In the genomic region with DNA sequence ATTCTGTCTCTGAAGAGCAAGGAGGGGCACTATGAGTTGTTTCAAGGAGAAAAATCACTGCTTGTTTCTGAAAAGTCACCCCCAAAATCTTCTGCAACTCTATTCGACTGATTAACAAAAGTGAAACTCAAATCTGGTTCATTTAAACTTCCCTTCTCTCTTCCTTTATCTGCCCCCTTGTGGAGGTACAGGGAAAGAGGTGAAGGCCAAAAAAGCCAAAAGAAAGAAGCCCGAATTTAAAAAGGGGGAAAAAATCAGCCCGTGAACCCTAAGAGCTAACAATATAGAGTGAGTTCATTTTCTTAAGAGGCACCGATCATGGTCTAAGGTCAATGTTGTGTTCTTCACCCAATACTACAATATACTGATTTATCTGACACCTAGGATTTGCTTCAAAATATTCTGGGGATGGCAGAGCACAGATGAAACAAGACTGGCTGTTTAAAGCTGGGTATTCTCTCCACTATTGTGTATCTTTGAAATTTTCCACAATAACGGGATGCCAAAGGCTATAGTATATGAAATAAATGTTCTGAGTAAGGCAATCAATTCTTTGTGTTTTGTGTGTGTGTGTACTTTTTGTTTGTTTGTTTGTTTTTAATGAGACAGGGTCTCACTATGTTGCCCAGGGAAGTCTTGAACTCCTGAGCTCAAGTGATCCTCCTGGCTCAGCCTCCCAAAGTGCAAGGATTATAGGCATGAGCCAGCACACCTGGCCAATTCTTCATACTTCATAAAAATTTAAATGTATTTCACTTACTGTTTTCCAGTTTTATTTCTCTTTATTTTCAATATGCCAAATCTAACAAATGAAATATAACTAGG, we compare ENCODE assay signal across 8 cellular contexts. TPM values are rescaled to one million over a fixed set of nuclear protein-coding genes. Genes with fewer than 3 reads are reported as not detected.
DNase-seq lines count a peak whose midpoint lies in the region; ATAC-seq and TF ChIP-seq lines count a peak whose summit lies in the region.

No MANE protein-coding gene starts in this region.

- no peak overlapping the region for H3K27ac Mint-ChIP-seq in GM23338
- peak overlapping the region; percentile 63 for H3K27ac Mint-ChIP-seq in activated T-cell treated with anti-CD3 and anti-CD28 coated beads, Interleukin-2, amount 50 U/mL, for 24 hours

- H3K4me1 ChIP-seq in GM23338 (ENCODE audit: insufficient read depth): peaks cover 18% of the 10 kb centered on the region
- H3K4me1 ChIP-seq in osteoblast (ENCODE audit: insufficient read depth, low read length): peaks cover 37% of the 10 kb centered on the region

- H3K4me3 ChIP-seq in GM23338 (no peak overlapping the region), osteoblast (ENCODE audit: insufficient read depth, low read length) (peak overlapping the region; percentile 55)

- H3K9me3 Mint-ChIP-seq in GM23338: no peaks in the 10 kb centered on the region
- H3K9me3 Mint-ChIP-seq in activated T-cell treated with anti-CD3 and anti-CD28 coated beads, Interleukin-2, amount 50 U/mL, for 24 hours: no peaks in the 10 kb centered on the region

- H3K79me2 ChIP-seq in GM23338 (replicated peaks; ENCODE audit: insufficient read depth) (peaks cover 26% of the 10 kb centered on the region), osteoblast (ENCODE audit: insufficient read depth, low read length) (peaks cover 4% of the 10 kb centered on the region)

- peaks cover 24% of the 10 kb centered on the region for H3K4me1 Mint-ChIP-seq in GM23338
- peaks cover 7% of the 10 kb centered on the region for H3K4me1 Mint-ChIP-seq in activated T-cell treated with anti-CD3 and anti-CD28 coated beads, Interleukin-2, amount 50 U/mL, for 24 hours (ENCODE audit: low read depth)

- H3K27me3 ChIP-seq in GM23338 (ENCODE audit: insufficient read depth) (no peaks in the 10 kb centered on the region), osteoblast (ENCODE audit: insufficient read depth, low read length) (no peaks in the 10 kb centered on the region)

- H3K4me2 ChIP-seq in GM23338 (no peak overlapping the region), osteoblast (ENCODE audit: insufficient read depth, low read length) (peak overlapping the region; percentile 85)

- peak; percentile 59 to 82 for TF ChIP-seq CTCF in GM23338 (conservative IDR thresholded peaks at IDR 0.05; ENCODE audit: low read depth in 2 of 2)
- TF ChIP-seq CTCF in osteoblast (IDR thresholded peaks at IDR 0.05; ENCODE audit: extremely low read depth, low read depth, low read length): peak; percentile 85

- ATAC-seq in GM23338: peak; percentile 48

- no peaks in the 10 kb centered on the region for H3K36me3 Mint-ChIP-seq in GM23338 (ENCODE audit: low read depth)
- peaks cover 48% of the 10 kb centered on the region for H3K36me3 Mint-ChIP-seq in activated T-cell treated with anti-CD3 and anti-CD28 coated beads, Interleukin-2, amount 50 U/mL, for 24 hours (ENCODE audit: low read depth)

- H3K27ac ChIP-seq in GM23338 (ENCODE audit: low read depth): no peak overlapping the region
- peak overlapping the region; percentile 40 for H3K27ac ChIP-seq in osteoblast (ENCODE audit: low read depth, low read length)

- H3K36me3 ChIP-seq in GM23338 (ENCODE audit: insufficient read depth) (0 out of 2 replicates have a peak, but pooled peaks cover 4% of the 10 kb centered on the region), osteoblast (ENCODE audit: insufficient read depth, low read length) (no peaks in the 10 kb centered on the region)

- H3K9me3 ChIP-seq in osteoblast (ENCODE audit: low read depth, low read length): no peaks in the 10 kb centered on the region

- no peak overlapping the region for H3K4me3 Mint-ChIP-seq in GM23338
- H3K4me3 Mint-ChIP-seq in activated T-cell treated with anti-CD3 and anti-CD28 coated beads, Interleukin-2, amount 50 U/mL, for 24 hours: no peak overlapping the region

- no peaks in the 10 kb centered on the region for H3K9me2 ChIP-seq in GM23338 (ENCODE audit: insufficient read depth)

- DNase-seq in NCI-H146 (lab: John Stamatoyannopoulos, UW) (peak; percentile 34), NCI-H146 treated with DMSO at 0.1 percent for 48 hours (lab: John Stamatoyannopoulos, UW; ENCODE audit: unreplicated experiment) (no peak), GM23338 (ENCODE audit: low spot score) (peak; percentile 87), NCI-H226 (peak; percentile 15), fibroblast of the conjunctiva (ENCODE audit: low read depth) (peak; percentile 48), osteoblast (ENCODE audit: insufficient read length, low spot score, missing footprints) (no peak), NCI-H187 treated with DMSO at 0.1 percent for 48 hours (lab: John Stamatoyannopoulos, UW) (no peak)
- DNase-seq in activated T-cell treated with anti-CD3 and anti-CD28 coated beads, Interleukin-2, amount 50 U/mL, for 24 hours: no peak

- H4K20me1 ChIP-seq in GM23338 (replicated peaks; ENCODE audit: insufficient read depth) (peaks cover 13% of the 10 kb centered on the region; the same call in 1 of the 2 replicates), osteoblast (ENCODE audit: insufficient read depth, low read length) (no peaks in the 10 kb centered on the region)

- H3K27me3 Mint-ChIP-seq in GM23338 (ENCODE audit: insufficient read depth, low read depth, poor library complexity): no peaks in the 10 kb centered on the region
- H3K27me3 Mint-ChIP-seq in activated T-cell treated with anti-CD3 and anti-CD28 coated beads, Interleukin-2, amount 50 U/mL, for 24 hours: no peaks in the 10 kb centered on the region

- no peaks in the 10 kb centered on the region for H3F3A ChIP-seq in GM23338 (replicated peaks; ENCODE audit: low read depth)

- no peak overlapping the region for H2AFZ ChIP-seq in GM23338
- peak overlapping the region; percentile 70 for H2AFZ ChIP-seq in osteoblast (ENCODE audit: low read length)

TF ChIP-seq in GM23338, 12 proteins besides CTCF, POLR2A, EP300 and RAD21 (continues in another document):
- TF ChIP-seq, protein P1, sequence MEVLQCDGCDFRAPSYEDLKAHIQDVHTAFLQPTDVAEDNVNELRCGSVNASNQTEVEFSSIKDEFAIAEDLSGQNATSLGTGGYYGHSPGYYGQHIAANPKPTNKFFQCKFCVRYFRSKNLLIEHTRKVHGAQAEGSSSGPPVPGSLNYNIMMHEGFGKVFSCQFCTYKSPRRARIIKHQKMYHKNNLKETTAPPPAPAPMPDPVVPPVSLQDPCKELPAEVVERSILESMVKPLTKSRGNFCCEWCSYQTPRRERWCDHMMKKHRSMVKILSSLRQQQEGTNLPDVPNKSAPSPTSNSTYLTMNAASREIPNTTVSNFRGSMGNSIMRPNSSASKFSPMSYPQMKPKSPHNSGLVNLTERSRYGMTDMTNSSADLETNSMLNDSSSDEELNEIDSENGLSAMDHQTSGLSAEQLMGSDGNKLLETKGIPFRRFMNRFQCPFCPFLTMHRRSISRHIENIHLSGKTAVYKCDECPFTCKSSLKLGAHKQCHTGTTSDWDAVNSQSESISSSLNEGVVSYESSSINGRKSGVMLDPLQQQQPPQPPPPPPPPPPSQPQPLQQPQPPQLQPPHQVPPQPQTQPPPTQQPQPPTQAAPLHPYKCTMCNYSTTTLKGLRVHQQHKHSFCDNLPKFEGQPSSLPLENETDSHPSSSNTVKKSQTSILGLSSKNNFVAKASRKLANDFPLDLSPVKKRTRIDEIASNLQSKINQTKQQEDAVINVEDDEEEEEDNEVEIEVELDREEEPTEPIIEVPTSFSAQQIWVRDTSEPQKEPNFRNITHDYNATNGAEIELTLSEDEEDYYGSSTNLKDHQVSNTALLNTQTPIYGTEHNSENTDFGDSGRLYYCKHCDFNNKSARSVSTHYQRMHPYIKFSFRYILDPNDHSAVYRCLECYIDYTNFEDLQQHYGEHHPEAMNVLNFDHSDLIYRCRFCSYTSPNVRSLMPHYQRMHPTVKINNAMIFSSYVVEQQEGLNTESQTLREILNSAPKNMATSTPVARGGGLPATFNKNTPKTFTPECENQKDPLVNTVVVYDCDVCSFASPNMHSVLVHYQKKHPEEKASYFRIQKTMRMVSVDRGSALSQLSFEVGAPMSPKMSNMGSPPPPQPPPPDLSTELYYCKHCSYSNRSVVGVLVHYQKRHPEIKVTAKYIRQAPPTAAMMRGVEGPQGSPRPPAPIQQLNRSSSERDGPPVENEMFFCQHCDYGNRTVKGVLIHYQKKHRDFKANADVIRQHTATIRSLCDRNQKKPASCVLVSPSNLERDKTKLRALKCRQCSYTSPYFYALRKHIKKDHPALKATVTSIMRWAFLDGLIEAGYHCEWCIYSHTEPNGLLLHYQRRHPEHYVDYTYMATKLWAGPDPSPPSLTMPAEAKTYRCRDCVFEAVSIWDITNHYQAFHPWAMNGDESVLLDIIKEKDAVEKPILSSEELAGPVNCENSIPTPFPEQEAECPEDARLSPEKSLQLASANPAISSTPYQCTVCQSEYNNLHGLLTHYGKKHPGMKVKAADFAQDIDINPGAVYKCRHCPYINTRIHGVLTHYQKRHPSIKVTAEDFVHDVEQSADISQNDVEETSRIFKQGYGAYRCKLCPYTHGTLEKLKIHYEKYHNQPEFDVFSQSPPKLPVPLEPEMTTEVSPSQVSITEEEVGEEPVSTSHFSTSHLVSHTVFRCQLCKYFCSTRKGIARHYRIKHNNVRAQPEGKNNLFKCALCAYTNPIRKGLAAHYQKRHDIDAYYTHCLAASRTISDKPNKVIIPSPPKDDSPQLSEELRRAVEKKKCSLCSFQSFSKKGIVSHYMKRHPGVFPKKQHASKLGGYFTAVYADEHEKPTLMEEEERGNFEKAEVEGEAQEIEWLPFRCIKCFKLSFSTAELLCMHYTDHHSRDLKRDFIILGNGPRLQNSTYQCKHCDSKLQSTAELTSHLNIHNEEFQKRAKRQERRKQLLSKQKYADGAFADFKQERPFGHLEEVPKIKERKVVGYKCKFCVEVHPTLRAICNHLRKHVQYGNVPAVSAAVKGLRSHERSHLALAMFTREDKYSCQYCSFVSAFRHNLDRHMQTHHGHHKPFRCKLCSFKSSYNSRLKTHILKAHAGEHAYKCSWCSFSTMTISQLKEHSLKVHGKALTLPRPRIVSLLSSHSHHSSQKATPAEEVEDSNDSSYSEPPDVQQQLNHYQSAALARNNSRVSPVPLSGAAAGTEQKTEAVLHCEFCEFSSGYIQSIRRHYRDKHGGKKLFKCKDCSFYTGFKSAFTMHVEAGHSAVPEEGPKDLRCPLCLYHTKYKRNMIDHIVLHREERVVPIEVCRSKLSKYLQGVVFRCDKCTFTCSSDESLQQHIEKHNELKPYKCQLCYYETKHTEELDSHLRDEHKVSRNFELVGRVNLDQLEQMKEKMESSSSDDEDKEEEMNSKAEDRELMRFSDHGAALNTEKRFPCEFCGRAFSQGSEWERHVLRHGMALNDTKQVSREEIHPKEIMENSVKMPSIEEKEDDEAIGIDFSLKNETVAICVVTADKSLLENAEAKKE (CRISPR knock-in tag; IDR thresholded peaks at IDR 0.05): no peak
- TF ChIP-seq EZH2phosphoT487 (IDR thresholded peaks at IDR 0.05; ENCODE audit: unreplicated experiment) (no peak), POLR2AphosphoS5 (IDR thresholded peaks at IDR 0.05; ENCODE audit: low read depth) (no peak), JUNB (IDR thresholded peaks at IDR 0.05; ENCODE audit: unreplicated experiment) (no peak)

RNA-seq across cellular contexts. Expression of a gene that starts 55.0 kb away (rescaled TPM):
- 2.5 and 3.2 TPM in 2 replicates for total RNA-seq in GM23338 (2014; rRNA removed; shearing (Covaris generic))
- 7.6 and 8.3 TPM in 2 replicates for polyA plus RNA-seq in GM23338 (2016; fragmentation: Nextera tagmentation; extraction: Ambion mirVana)
- total RNA-seq in osteoblast: 7.6 and 8.3 TPM in 2 replicates

Comparison
In these comparisons a context has a peak if more than half of its experiments do, and no peak if none do; other contexts are left out.
1. DNase-seq: peak in NCI-H146 (single experiment), GM23338 (single experiment), NCI-H226 (single experiment) and fibroblast of the conjunctiva (single experiment); none in NCI-H146 treated with DMSO at 0.1 percent for 48 hours (single experiment), activated T-cell treated with anti-CD3 and anti-CD28 coated beads, Interleukin-2, amount 50 U/mL, for 24 hours (single experiment), osteoblast (single experiment) and NCI-H187 treated with DMSO at 0.1 percent for 48 hours (single experiment).